ENCODE assay signal across 1 cellular context in genomic region chrX:1205681-1206611, GRCh38.
TF ChIP-seq lines count a peak whose summit lies in the region.

No MANE protein-coding gene starts in this region.

TF ChIP-seq in A549, 52 proteins besides CTCF, POLR2A, EP300 and RAD21 (continued from another document):
- TF ChIP-seq TFCP2L1 (CRISPR knock-in tag; IDR thresholded peaks at IDR 0.05) (no peak), USF2 (IDR thresholded peaks at IDR 0.05) (no peak), FOSL2 (IDR thresholded peaks at IDR 0.05) (no peak), FOSL2 (CRISPR knock-in tag; IDR thresholded peaks at IDR 0.05) (no peak; the same call in 1 of the 2 replicates), CEBPB (IDR thresholded peaks at IDR 0.05) (no peak), REST (IDR thresholded peaks at IDR 0.05) (no peak), E2F6 (IDR thresholded peaks at IDR 0.05; ENCODE audit: borderline replicate concordance, low read depth) (no peak)
TF ChIP-seq in A549: peak in this region for 8.
